Comparison of ENCODE assay signal across 9 cellular contexts in the genomic region with DNA sequence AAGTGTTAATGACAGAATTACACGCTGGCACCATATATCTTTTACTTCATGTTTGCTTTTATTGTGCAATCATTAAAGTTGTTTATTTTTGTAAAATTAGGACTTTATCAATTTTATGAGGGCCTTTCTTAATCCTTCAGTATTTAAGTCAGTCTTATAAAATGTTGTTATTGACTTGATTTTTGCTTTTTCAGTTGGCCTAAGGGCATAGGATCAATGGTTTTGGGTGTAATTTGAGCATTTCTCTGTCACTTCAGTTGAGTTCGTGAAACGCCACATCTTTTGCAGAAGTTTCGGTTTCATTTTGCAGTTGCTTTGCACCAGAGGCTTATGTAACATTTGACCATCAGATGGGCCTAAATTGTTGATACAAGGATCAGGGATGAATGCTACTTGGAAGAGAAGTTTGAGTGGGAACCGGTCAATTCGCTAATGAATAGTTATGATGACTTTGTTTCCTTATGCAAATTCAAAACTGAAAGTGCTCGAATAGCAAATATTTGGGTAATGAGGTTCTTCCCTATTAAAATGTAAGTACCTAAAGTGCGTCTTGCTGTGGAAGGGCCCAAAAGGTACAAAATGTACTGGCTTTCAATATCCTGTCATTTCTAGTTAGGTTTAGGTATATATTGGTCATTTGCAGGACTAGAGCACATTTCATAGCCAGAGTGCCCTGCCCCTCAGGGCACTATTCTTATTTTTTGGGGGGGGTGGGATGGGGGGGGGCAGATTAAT.
A peak's percentile ranks its signal among the peaks of the same experiment; 100 is the strongest.
DNase-seq lines count a peak whose midpoint lies in the region; ATAC-seq, FAIRE-seq and TF ChIP-seq lines count a peak whose summit lies in the region.
"Had no signal": no experiment of that assay in that cellular context is flagged by ENCODE, and none has a peak within 500 bp of the region (broad histone marks: within the 10 kb centered on the region; RNA-seq: fewer than 3 reads in every experiment).

No MANE protein-coding gene starts in this region.

- no peak for TF ChIP-seq CTCF in CD4-positive, alpha-beta T cell (IDR thresholded peaks at IDR 0.05)
- TF ChIP-seq CTCF in kidney (IDR thresholded peaks at IDR 0.05; ENCODE audit: borderline replicate concordance, extremely low read depth, insufficient read depth) = no peak

- H3K27ac Mint-ChIP-seq in CD4-positive, alpha-beta T cell = peak overlapping the region; percentile 65

- no peaks in the 10 kb centered on the region for H3K36me3 ChIP-seq in kidney (ENCODE audit: control insufficient read depth in 1 of 2, insufficient read depth in 2 of 2, low read length in 2 of 2)

- CTCF ChIA-PET in CD4-positive, alpha-beta T cell (lab: Charles Lee) = no interaction called here

- H3K27ac ChIP-seq in CD4-positive, alpha-beta T cell (ENCODE audit: low read depth, low read length) = no peak overlapping the region
- H3K27ac ChIP-seq in kidney (ENCODE audit: low read depth in 2 of 2, low read length in 2 of 2) = no peak overlapping the region

- H3K4me3 ChIP-seq in kidney (ENCODE audit: low read length in 2 of 2) = peak overlapping the region; percentile 35 to 60

- no peak for FAIRE-seq in kidney (lab: Jason Lieb, UNC)
- FAIRE-seq: endothelial cell of umbilical vein had no signal

- H3K4me1 Mint-ChIP-seq in CD4-positive, alpha-beta T cell (ENCODE audit: low read depth) = peaks cover 25% of the 10 kb centered on the region

- no peaks in the 10 kb centered on the region for H3K27me3 ChIP-seq in CD4-positive, alpha-beta T cell (ENCODE audit: control insufficient read depth, insufficient read depth, low read length)

- H3K27me3 Mint-ChIP-seq in CD4-positive, alpha-beta T cell = no peaks in the 10 kb centered on the region

- ATAC-seq in CD4-positive, alpha-beta T cell (ENCODE audit: poor library complexity) = no peak
- peak; percentile 67 for ATAC-seq in GM21515 (IDR thresholded peaks at IDR 0.05; ENCODE audit: unreplicated experiment)
- ATAC-seq in GM19328 (IDR thresholded peaks at IDR 0.05; ENCODE audit: unreplicated experiment) = no peak

- H3K4me3 Mint-ChIP-seq in CD4-positive, alpha-beta T cell = peak overlapping the region; percentile 87

- H3K9ac ChIP-seq in kidney (ENCODE audit: low read length in 2 of 2) = peak overlapping the region in 1 of 2 donors; percentile 52

- POLR2A ChIA-PET in CD4-positive, alpha-beta T cell (lab: Charles Lee) = no interaction called here

- H3K9me3 Mint-ChIP-seq in CD4-positive, alpha-beta T cell = no peaks in the 10 kb centered on the region

- no peaks in the 10 kb centered on the region for H3K9me3 ChIP-seq in CD4-positive, alpha-beta T cell (ENCODE audit: control insufficient read depth, low read length)
- no peaks in the 10 kb centered on the region for H3K9me3 ChIP-seq in kidney (ENCODE audit: control insufficient read depth in 1 of 2, low read length in 2 of 2)

- no peak for DNase-seq in CD4-positive, alpha-beta T cell
- peak; percentile 90 for DNase-seq in OCI-M1 (lab: John Stamatoyannopoulos, UW)
- no peak for DNase-seq in kidney
- no peak for DNase-seq in NCI-H1105 (lab: John Stamatoyannopoulos, UW)
- DNase-seq in foreskin melanocyte = no peak
- no peak for DNase-seq in activated effector memory CD4-positive, alpha-beta T cell treated with Interleukin-2 at 50 U/mL for 16 hours

- H3K36me3 Mint-ChIP-seq in CD4-positive, alpha-beta T cell (ENCODE audit: low read depth) = no peaks in the 10 kb centered on the region

- intact Hi-C loops in CD4-positive, alpha-beta T cell (cut with DNase I, micrococcal nuclease) = no loop called here
- intact Hi-C loops in kidney (cut with DNase I) = no loop called here

- no peaks in the 10 kb centered on the region for H3K4me1 ChIP-seq in kidney (ENCODE audit: control insufficient read depth in 1 of 2, insufficient read depth in 1 of 2, low read depth in 1 of 2, low read length in 2 of 2)
